ENCODE assay signal across 8 cellular contexts in genomic region chr1:167720965-167721616, GRCh38. TPM values are rescaled to one million over a fixed set of nuclear protein-coding genes. Genes with fewer than 3 reads are reported as not detected.
DNase-seq lines count a peak whose midpoint lies in the region; ATAC-seq and TF ChIP-seq lines count a peak whose summit lies in the region.

No MANE protein-coding gene starts in this region.

- H3K4me3 ChIP-seq in GM06990 (replicated peaks; ENCODE audit: low read depth, low read length) = peak overlapping the region; percentile 86

- intact Hi-C loops in left cardiac atrium (cut with DNase I) = loop anchor here (2.0 to 5.0 kb wide), 2 partner anchors 71 to 82 kb away; no protein-coding TSS in a partner anchor

- no peaks in the 10 kb centered on the region for H3K27me3 ChIP-seq in GM06990 (replicated peaks; ENCODE audit: control insufficient read depth, insufficient read depth, low read length)

- DNase-seq in GM06990 (ENCODE audit: extremely low read depth, insufficient read length) (no peak), NCI-H2227 (lab: John Stamatoyannopoulos, UW; ENCODE audit: unreplicated experiment) (peak; percentile 48), amniotic stem cell (lab: John Stamatoyannopoulos, UW) (peak; percentile 30), left cardiac atrium (peak; percentile 50), pons (ENCODE audit: low spot score) (peak; percentile 83)

- peak; percentile 76 for TF ChIP-seq CTCF in 22Rv1 (IDR thresholded peaks at IDR 0.05)
- TF ChIP-seq CTCF in GM06990 (IDR thresholded peaks at IDR 0.05; ENCODE audit: insufficient read depth, low read length, poor library complexity, severe bottlenecking) = peak; percentile 48

- peak overlapping the region; percentile 72 for H3K27ac ChIP-seq in 22Rv1

- H3K36me3 ChIP-seq in GM06990 (ENCODE audit: control insufficient read depth, insufficient read depth, low read length) = no peaks in the 10 kb centered on the region

- ATAC-seq in left cardiac atrium = peak; percentile 33 to 38
- no peak for ATAC-seq in HG02759 (IDR thresholded peaks at IDR 0.05; ENCODE audit: unreplicated experiment)
- ATAC-seq in HG02588 (IDR thresholded peaks at IDR 0.05; ENCODE audit: unreplicated experiment) = no peak

RNA-seq across cellular contexts. Expression of gene MPZL1, which starts 0.7 kb away (rescaled TPM):
- 10 to 100 TPM; 66.7 to 69.7 TPM for total RNA-seq in left cardiac atrium

Comparison
In these comparisons a context has a peak if more than half of its experiments do, and no peak if none do; other contexts are left out.
1. ATAC-seq: peak in left cardiac atrium (2 of 2); none in HG02759 (single experiment) and HG02588 (single experiment).